In genomic region chr16:14321542-14321941, GRCh38 we compare ENCODE assay signal across 14 cellular contexts.
DNase-seq lines count a peak whose midpoint lies in the region; ATAC-seq and TF ChIP-seq lines count a peak whose summit lies in the region.
"Had no signal": no experiment of that assay in that cellular context is flagged by ENCODE, and none has a peak within 500 bp of the region (broad histone marks: within the 10 kb centered on the region; RNA-seq: fewer than 3 reads in every experiment).

No MANE protein-coding gene starts in this region.

- no peak overlapping the region for H3K4me3 ChIP-seq in IMR-90 (ENCODE audit: insufficient read depth, low read depth, low read length)
- H3K4me3 ChIP-seq in psoas muscle, result no peak overlapping the region
- H3K4me3 ChIP-seq: uterus had no signal

- no peak overlapping the region for H2BK20ac ChIP-seq in IMR-90 (ENCODE audit: low read depth, low read length)

- peaks cover 38% of the 10 kb centered on the region for H4K20me1 ChIP-seq in IMR-90 (ENCODE audit: insufficient read depth, low read length)

- peaks cover 9% of the 10 kb centered on the region for H3K9me1 ChIP-seq in IMR-90 (ENCODE audit: insufficient read depth, low read length)

- H2AK5ac ChIP-seq in IMR-90 (ENCODE audit: low read depth, low read length), result no peak overlapping the region

- H3K14ac ChIP-seq in IMR-90 (replicated peaks; ENCODE audit: low read depth, low read length), result no peak overlapping the region

- H2BK5ac ChIP-seq in IMR-90 (ENCODE audit: low read depth, low read length, poor library complexity, severe bottlenecking), result no peak overlapping the region

- H3K56ac ChIP-seq in IMR-90 (ENCODE audit: extremely low read depth, insufficient read depth, low read length), result no peak overlapping the region

- dilution Hi-C loops in IMR-90 (cut with HindIII; ENCODE audit: low sequenced_read_pairs, unreplicated experiment), result no loop called here

- H2AFZ ChIP-seq in IMR-90 (replicated peaks; ENCODE audit: low read length, poor library complexity), result no peak overlapping the region
- H2AFZ ChIP-seq: parathyroid adenoma had no signal

- no peak for TF ChIP-seq POLR2A in IMR-90 (IDR thresholded peaks at IDR 0.05; ENCODE audit: low read depth, low read length)

- H3K4me2 ChIP-seq in IMR-90 (ENCODE audit: low read depth, low read length), result no peak overlapping the region

- intact Hi-C loops in IMR-90 (cut with micrococcal nuclease), result no loop called here
- intact Hi-C loops in psoas muscle (cut with DNase I), result no loop called here

- H2BK15ac ChIP-seq in IMR-90 (ENCODE audit: low read depth, low read length), result no peak overlapping the region

- H3K4me1 ChIP-seq in IMR-90 (ENCODE audit: control insufficient read depth, insufficient read depth, low read length) (peaks cover 10% of the 10 kb centered on the region), foreskin keratinocyte (peaks cover 3% of the 10 kb centered on the region), psoas muscle (peaks cover 56% of the 10 kb centered on the region)
- H3K4me1 ChIP-seq: parathyroid adenoma, uterus had no signal

- no TSS peak for BruUV-seq in IMR-90 (replicated peaks; lab: Mats Ljungman, UMichigan)

- CTCF ChIA-PET in IMR-90 (lab: Yijun Ruan, JAX), result no interaction called here

- ATAC-seq in IMR-90 (ENCODE audit: low read depth), result no peak
- ATAC-seq in foreskin keratinocyte, result peak; percentile 61
- ATAC-seq in psoas muscle, result peak; percentile 27 to 63 (median 54)
- ATAC-seq in GM19463 (IDR thresholded peaks at IDR 0.05; ENCODE audit: unreplicated experiment), result no peak
- no peak for ATAC-seq in HG03108 (IDR thresholded peaks at IDR 0.05; ENCODE audit: unreplicated experiment)
- ATAC-seq: activated CD4-positive, alpha-beta T cell treated with anti-CD3 and anti-CD28 coated beads for 36 hours had no signal

- H2BK120ac ChIP-seq in IMR-90 (ENCODE audit: low read depth, low read length), result no peak overlapping the region

- no peak for TF ChIP-seq RAD21 in IMR-90 (IDR thresholded peaks at IDR 0.05; ENCODE audit: low read length)

- TF ChIP-seq CTCF in IMR-90 (conservative IDR thresholded peaks at IDR 0.05; ENCODE audit: low read depth, low read length), result no peak
- TF ChIP-seq CTCF in foreskin keratinocyte (conservative IDR thresholded peaks at IDR 0.05), result no peak
- no peak for TF ChIP-seq CTCF in psoas muscle (IDR thresholded peaks at IDR 0.05)

- no peak overlapping the region for H4K91ac ChIP-seq in IMR-90 (ENCODE audit: insufficient read depth, low read depth, low read length)

- 80% methylated on average over 3 of the region's 6 CpGs; no CpG with 5 or more reads in 1 of the 2 experiments for WGBS in IMR-90 (ENCODE audit: extremely low coverage in 2 of 2, insufficient read length in 1 of 2), 2 experiments
- WGBS in psoas muscle, 3 donors, result 54 to 91% (median 68%) methylated on average over 6 of the region's 6 CpGs

- H3K27ac ChIP-seq in IMR-90 (ENCODE audit: insufficient read depth, low read length), result no peak overlapping the region
- H3K27ac ChIP-seq in foreskin keratinocyte, result no peak overlapping the region
- peak overlapping the region; percentile 60 for H3K27ac ChIP-seq in psoas muscle
- H3K27ac ChIP-seq: parathyroid adenoma had no signal

- no peaks in the 10 kb centered on the region for H3K36me3 ChIP-seq in IMR-90 (ENCODE audit: control insufficient read depth, insufficient read depth, low read length)
- peaks cover 0 to 5% of the 10 kb centered on the region in 2 donors for H3K36me3 ChIP-seq in psoas muscle (ENCODE audit: insufficient read depth in 1 of 2, low read depth in 1 of 2)
- H3K36me3 ChIP-seq: uterus had no signal

- H3K27me3 ChIP-seq in IMR-90 (ENCODE audit: control insufficient read depth, insufficient read depth, low read length) (no peaks in the 10 kb centered on the region), foreskin keratinocyte (no peaks in the 10 kb centered on the region), psoas muscle (ENCODE audit: insufficient read depth in 3 of 3, low read length in 2 of 3) (no peaks in the 10 kb centered on the region)
- H3K27me3 ChIP-seq: uterus had no signal

- H3K9me3 ChIP-seq in IMR-90 (ENCODE audit: control insufficient read depth, insufficient read depth, low read length) (no peaks in the 10 kb centered on the region), psoas muscle (no peaks in the 10 kb centered on the region)
- H3K9me3 ChIP-seq: uterus had no signal

- H3K9ac ChIP-seq in IMR-90 (ENCODE audit: low read depth, low read length), result no peak overlapping the region
- H3K9ac ChIP-seq: parathyroid adenoma had no signal

- in situ Hi-C loops in IMR-90 (cut with MboI; ENCODE audit: low sequenced_read_pairs), result no loop called here

- peaks cover 37 to 87% of the 10 kb centered on the region in 2 experiments for H3K79me1 ChIP-seq in IMR-90 (ENCODE audit: low read depth in 1 of 2, low read length in 2 of 2)

- POLR2A ChIA-PET in IMR-90 (lab: Charles Lee; ENCODE audit: unreplicated experiment), result no interaction called here

- no peak overlapping the region for H3K23ac ChIP-seq in IMR-90 (ENCODE audit: low read depth, low read length)

- no peak overlapping the region for H4K8ac ChIP-seq in IMR-90 (ENCODE audit: low read depth in 2 of 2, low read length in 2 of 2)

- H3K4ac ChIP-seq in IMR-90 (ENCODE audit: low read depth, low read length), result no peak overlapping the region

- H3K18ac ChIP-seq in IMR-90 (ENCODE audit: low read depth, low read length), result no peak overlapping the region

- H4K5ac ChIP-seq in IMR-90 (ENCODE audit: low read depth, low read length), result no peak overlapping the region

- H2AK9ac ChIP-seq in IMR-90 (replicated peaks; ENCODE audit: low read depth, low read length, poor library complexity), result no peak overlapping the region

- DNase-seq in IMR-90 (no peak), NCI-H2171 treated with DMSO at 0.1 percent for 48 hours (lab: John Stamatoyannopoulos, UW) (peak; percentile 98), foreskin keratinocyte (no peak), psoas muscle (peak in 1 of 2 donors; percentile 60), NCI-H2227 treated with DMSO at 0.1 percent for 48 hours (lab: John Stamatoyannopoulos, UW) (no peak)
- DNase-seq in activated naive CD4-positive, alpha-beta T cell treated with Interleukin-2 at 50 U/mL for 16 hours, result no peak
- DNase-seq: activated CD4-positive, alpha-beta T cell treated with anti-CD3 and anti-CD28 coated beads for 36 hours; AML-193; Karpas-422; NCI-H187 had no signal

TF ChIP-seq in IMR-90, 13 proteins besides CTCF, POLR2A, EP300 and RAD21:
- peak; percentile 55 for TF ChIP-seq USF2 (IDR thresholded peaks at IDR 0.05; ENCODE audit: low read depth, low read length)
- TF ChIP-seq FOS (IDR thresholded peaks at IDR 0.05; ENCODE audit: low read depth, low read length), result no peak

Comparison
In these comparisons a context has a peak if more than half of its experiments do, and no peak if none do; other contexts are left out.
1. ATAC-seq: peak in foreskin keratinocyte (single experiment) and psoas muscle (4 of 4); none in IMR-90 (single experiment), GM19463 (single experiment) and HG03108 (single experiment).